9 cellular contexts compared by ENCODE assay signal in the genomic region with DNA sequence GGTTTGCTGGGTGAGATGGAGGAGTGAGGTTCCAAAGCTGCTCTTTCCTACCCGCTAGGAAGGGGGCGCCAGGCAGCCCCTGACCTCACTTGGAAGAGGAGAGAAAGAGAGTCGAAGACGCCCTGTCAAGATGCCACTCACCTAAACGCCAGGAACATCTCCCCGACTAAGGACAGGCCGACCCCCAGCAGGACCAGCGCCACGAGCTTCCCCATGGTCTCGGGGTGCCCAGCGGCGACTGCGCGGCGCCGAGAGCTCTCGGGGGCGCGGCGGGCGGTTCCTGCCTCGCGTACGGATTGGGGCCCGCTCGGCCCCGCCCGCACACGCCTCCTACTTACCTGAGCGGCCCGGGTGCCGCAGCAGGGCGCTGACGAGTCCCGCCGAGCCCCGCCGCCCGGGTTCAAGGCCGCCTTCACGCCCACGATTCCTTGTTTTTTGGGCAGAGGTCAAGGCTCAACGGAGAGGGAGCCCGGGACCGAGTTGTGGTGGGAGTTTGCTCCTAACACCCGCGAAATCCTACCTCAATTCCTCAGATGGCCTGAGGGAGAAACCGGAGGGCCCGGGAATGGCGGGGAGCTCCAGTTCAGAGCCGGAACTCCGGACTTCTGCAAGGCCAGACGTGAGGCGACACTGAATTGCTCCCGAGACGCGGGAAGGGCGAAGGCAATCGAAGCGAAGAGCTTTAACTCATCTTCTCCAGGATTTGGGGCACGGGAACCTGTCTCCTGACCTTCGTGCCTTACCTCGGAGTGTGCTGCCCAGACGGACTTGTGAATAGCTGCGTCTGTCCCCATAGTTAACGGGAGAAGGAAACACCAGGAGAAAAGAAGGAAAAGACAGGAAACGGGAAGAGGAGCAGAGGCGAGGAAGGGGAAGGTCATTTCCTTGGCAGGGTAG. TPM values are rescaled to one million over a fixed set of nuclear protein-coding genes. Genes with fewer than 3 reads are reported as not detected.
DNase-seq lines count a peak whose midpoint lies in the region; ATAC-seq and TF ChIP-seq lines count a peak whose summit lies in the region.
"Had no signal": no experiment of that assay in that cellular context is flagged by ENCODE, and none has a peak within 500 bp of the region (broad histone marks: within the 10 kb centered on the region; RNA-seq: fewer than 3 reads in every experiment).

A gene (minus strand): TSS at position 240 of the 897 bp plus-strand sequence. CDS start 25 bp downstream, at position 215.

- no peaks in the 10 kb centered on the region for H3K36me3 Mint-ChIP-seq in type B pancreatic cell

- H3K4me3 Mint-ChIP-seq in type B pancreatic cell = no peak within 1 kb of the TSS

- H3K9me3 Mint-ChIP-seq in type B pancreatic cell = no peaks in the 10 kb centered on the region

- no peak within 1 kb of the TSS for H3K27ac Mint-ChIP-seq in type B pancreatic cell

- WGBS in thymus = 10% methylated on average over 68 of the region's 68 CpGs

- ATAC-seq in HG02571 (IDR thresholded peaks at IDR 0.05; ENCODE audit: unreplicated experiment) (no peak), HG02610 (IDR thresholded peaks at IDR 0.05; ENCODE audit: unreplicated experiment) (no peak)

- no peaks in the 10 kb centered on the region for H3K9me3 ChIP-seq in ascending aorta
- no peaks in the 10 kb centered on the region for H3K9me3 ChIP-seq in thymus (ENCODE audit: control insufficient read depth)

- DNase-seq in ELF-1 (ENCODE audit: low read depth, low spot score) = peak; percentile 85
- DNase-seq in HT-29 (ENCODE audit: low spot score) = peak; percentile 82
- DNase-seq in ascending aorta (ENCODE audit: low spot score in 2 of 2) = no peak
- DNase-seq in left kidney (ENCODE audit: low read depth, low spot score) = peak; percentile 49
- no peak for DNase-seq in type B pancreatic cell (ENCODE audit: extremely low spot score, unreplicated experiment)

- TF ChIP-seq CTCF in ascending aorta (IDR thresholded peaks at IDR 0.05) = no peak
- TF ChIP-seq CTCF in type B pancreatic cell (conservative IDR thresholded peaks at IDR 0.05) = no peak

- no peaks in the 10 kb centered on the region for H3K4me1 Mint-ChIP-seq in type B pancreatic cell (ENCODE audit: unreplicated experiment)

- intact Hi-C loops in ascending aorta (cut with DNase I) = no loop called here

- H3K27me3 Mint-ChIP-seq in type B pancreatic cell = peaks cover 13% of the 10 kb centered on the region

- H3K4me1 ChIP-seq in ascending aorta (no peaks in the 10 kb centered on the region), thymus (ENCODE audit: control insufficient read depth, insufficient read depth, low read length) (peaks cover 4% of the 10 kb centered on the region)

- H3K36me3 ChIP-seq in ascending aorta (no peaks in the 10 kb centered on the region), thymus (ENCODE audit: control insufficient read depth, insufficient read depth) (no peaks in the 10 kb centered on the region)

- H3K4me3 ChIP-seq in ascending aorta (peak within 1 kb of the TSS; percentile 48 to 62), thymus (ENCODE audit: low read length) (peak within 1 kb of the TSS; percentile 62)

- H3K27me3 ChIP-seq in ascending aorta = no peaks in the 10 kb centered on the region
- H3K27me3 ChIP-seq in thymus (ENCODE audit: control insufficient read depth, insufficient read depth) = no peaks in the 10 kb centered on the region

- H3K27ac ChIP-seq in ascending aorta (no peak within 1 kb of the TSS), thymus (ENCODE audit: low read depth) (no peak within 1 kb of the TSS)
- H3K27ac ChIP-seq: epithelial cell of prostate had no signal

RNA-seq across cellular contexts. Expression of the gene that starts here (rescaled TPM):
- 2.2 and 3.6 TPM in 2 replicates for total RNA-seq in HT-29 (2014; rRNA removed; shearing (Covaris generic))
- not detected for total RNA-seq in ascending aorta
- polyA plus RNA-seq in thymus = 5.5 TPM
- total RNA-seq in type B pancreatic cell (ENCODE audit: low replicate concordance) = 0.17 and 1.2 TPM in 2 replicates

Comparison
In these comparisons a context has a peak if more than half of its experiments do, and no peak if none do; other contexts are left out.
1. DNase-seq: peak in ELF-1 (single experiment), HT-29 (single experiment) and left kidney (single experiment); none in ascending aorta (0 of 2) and type B pancreatic cell (single experiment).